14 cellular contexts compared by ENCODE assay signal in genomic region chr18:25825066-25825465, GRCh38.
DNase-seq lines count a peak whose midpoint lies in the region; ATAC-seq and TF ChIP-seq lines count a peak whose summit lies in the region.
"Had no signal": no experiment of that assay in that cellular context is flagged by ENCODE, and none has a peak within 500 bp of the region (broad histone marks: within the 10 kb centered on the region; RNA-seq: fewer than 3 reads in every experiment).

No MANE protein-coding gene starts in this region.

- H3K27ac ChIP-seq in OCI-LY1 (ENCODE audit: low read depth, low read length, poor library complexity, severe bottlenecking), result no peak overlapping the region
- H3K27ac ChIP-seq: BLaER1 had no signal

- no peaks in the 10 kb centered on the region for H3K9me3 Mint-ChIP-seq in type B pancreatic cell
- no peaks in the 10 kb centered on the region for H3K9me3 Mint-ChIP-seq in effector memory CD8-positive, alpha-beta T cell

- no peaks in the 10 kb centered on the region for H3F3A ChIP-seq in OCI-LY1 (ENCODE audit: insufficient read depth, low read length)

- no peaks in the 10 kb centered on the region for H3K79me2 ChIP-seq in OCI-LY1 (ENCODE audit: insufficient read depth, low read length)

- H3K4me1 ChIP-seq in OCI-LY1 (ENCODE audit: insufficient read depth, low read length, severe bottlenecking) (peaks cover 13% of the 10 kb centered on the region), neuron (ENCODE audit: insufficient read depth, low read length) (peaks cover 33% of the 10 kb centered on the region)
- H3K4me1 ChIP-seq: BLaER1 had no signal

- H3K4me3 ChIP-seq in OCI-LY1 (ENCODE audit: low read depth, low read length, poor library complexity, severe bottlenecking), result no peak overlapping the region
- H3K4me3 ChIP-seq in neuron (ENCODE audit: low read length), result peak overlapping the region; percentile 36
- H3K4me3 ChIP-seq: BLaER1 had no signal

- no peaks in the 10 kb centered on the region for H3K9me2 ChIP-seq in OCI-LY1 (ENCODE audit: low read depth, low read length)

- H3K36me3 ChIP-seq in OCI-LY1 (ENCODE audit: insufficient read depth, low read length) (no peaks in the 10 kb centered on the region), neuron (ENCODE audit: insufficient read depth, low read length) (no peaks in the 10 kb centered on the region)
- H3K36me3 ChIP-seq: BLaER1 had no signal

- H3K4me1 Mint-ChIP-seq in type B pancreatic cell (ENCODE audit: unreplicated experiment), result peaks cover 52% of the 10 kb centered on the region
- H3K4me1 Mint-ChIP-seq in effector memory CD8-positive, alpha-beta T cell (ENCODE audit: low read depth in 2 of 2), result no peaks in the 10 kb centered on the region
- H3K4me1 Mint-ChIP-seq: CD4-positive, alpha-beta memory T cell had no signal

- DNase-seq in islet precursor cell, result peak; percentile 96
- DNase-seq in type B pancreatic cell (ENCODE audit: extremely low spot score, unreplicated experiment), result no peak
- DNase-seq in effector memory CD8-positive, alpha-beta T cell, result no peak
- DNase-seq: CD4-positive, alpha-beta memory T cell; DMS153; KBM-7; NCI-H1105 treated with DMSO at 0.1 percent for 48 hours; NCI-H1694; SHP77 had no signal

- H3K9me3 ChIP-seq in OCI-LY1 (ENCODE audit: low read length) (no peaks in the 10 kb centered on the region), neuron (ENCODE audit: low read length) (no peaks in the 10 kb centered on the region)
- H3K9me3 ChIP-seq: BLaER1 had no signal

- TF ChIP-seq CTCF in OCI-LY1 (IDR thresholded peaks at IDR 0.05; ENCODE audit: low read length) (no peak), type B pancreatic cell (conservative IDR thresholded peaks at IDR 0.05) (no peak)

- H3K4me2 ChIP-seq in OCI-LY1 (ENCODE audit: low read length), result peak overlapping the region; percentile 43
- H3K4me2 ChIP-seq: BLaER1 had no signal

- no peaks in the 10 kb centered on the region for H4K20me1 ChIP-seq in OCI-LY1 (ENCODE audit: insufficient read depth, low read length)
- H4K20me1 ChIP-seq: BLaER1 had no signal

- peak overlapping the region; percentile 9 for H3K4me3 Mint-ChIP-seq in type B pancreatic cell
- H3K4me3 Mint-ChIP-seq in effector memory CD8-positive, alpha-beta T cell, result no peak overlapping the region
- H3K4me3 Mint-ChIP-seq: CD4-positive, alpha-beta memory T cell had no signal

- no peak overlapping the region; the same call in 1 of the 2 replicates for H3K9ac ChIP-seq in OCI-LY1 (ENCODE audit: low read length)
- H3K9ac ChIP-seq: BLaER1 had no signal

- no peaks in the 10 kb centered on the region for H3K36me3 Mint-ChIP-seq in type B pancreatic cell
- no peaks in the 10 kb centered on the region for H3K36me3 Mint-ChIP-seq in effector memory CD8-positive, alpha-beta T cell (ENCODE audit: insufficient read depth)
- H3K36me3 Mint-ChIP-seq: CD4-positive, alpha-beta memory T cell had no signal

- ATAC-seq in HG02588 (IDR thresholded peaks at IDR 0.05; ENCODE audit: unreplicated experiment), result no peak
- no peak for ATAC-seq in GM21528 (IDR thresholded peaks at IDR 0.05; ENCODE audit: low FRiP score, unreplicated experiment)
- ATAC-seq in effector memory CD8-positive, alpha-beta T cell (replicated peaks), result no peak

- H3K27ac Mint-ChIP-seq in type B pancreatic cell, result peak overlapping the region; percentile 35
- no peak overlapping the region for H3K27ac Mint-ChIP-seq in effector memory CD8-positive, alpha-beta T cell
- H3K27ac Mint-ChIP-seq: CD4-positive, alpha-beta memory T cell had no signal

- no peaks in the 10 kb centered on the region for H3K27me3 Mint-ChIP-seq in type B pancreatic cell
- peaks cover 0 to 18% of the 10 kb centered on the region in 2 donors for H3K27me3 Mint-ChIP-seq in effector memory CD8-positive, alpha-beta T cell

- peak overlapping the region; percentile 34; the same call in 1 of the 2 replicates for H2AFZ ChIP-seq in OCI-LY1 (ENCODE audit: low read length)
- H2AFZ ChIP-seq in neuron (ENCODE audit: low read depth, low read length), result peak overlapping the region; percentile 50

- no peaks in the 10 kb centered on the region for H3K27me3 ChIP-seq in OCI-LY1 (ENCODE audit: insufficient read depth, low read length)
- H3K27me3 ChIP-seq in neuron (ENCODE audit: insufficient read depth, low read length), result no peaks in the 10 kb centered on the region
- H3K27me3 ChIP-seq: BLaER1 had no signal
